8 cellular contexts compared by ENCODE assay signal in the genomic region with DNA sequence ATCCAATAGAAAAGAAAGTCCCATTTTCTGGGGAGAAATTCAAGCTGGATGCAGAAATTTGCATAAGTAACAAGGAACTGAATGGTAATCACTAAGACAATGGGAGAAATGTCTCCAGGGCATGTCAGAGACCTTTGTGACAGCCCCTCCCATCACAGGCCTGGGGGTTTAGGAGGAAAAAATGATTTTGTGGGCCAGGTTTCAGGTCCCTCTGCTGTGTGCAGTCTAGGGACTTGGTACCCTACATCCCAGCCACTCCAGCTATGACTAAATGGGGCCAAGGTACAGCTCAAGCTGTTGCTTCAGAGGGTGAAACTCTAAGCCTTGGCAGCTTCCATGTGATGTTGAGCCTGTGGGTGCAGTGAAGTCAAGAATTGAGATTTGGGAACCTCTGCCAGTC.
"Had no signal": no experiment of that assay in that cellular context is flagged by ENCODE, and none has a peak within 500 bp of the region (broad histone marks: within the 10 kb centered on the region; RNA-seq: fewer than 3 reads in every experiment).

No MANE protein-coding gene starts in this region.

- H3K36me3 Mint-ChIP-seq: IgD-negative memory B cell had no signal

- H3K4me1 Mint-ChIP-seq: IgD-negative memory B cell had no signal

- H3K27ac ChIP-seq: HL-60, KMS-11 had no signal

- DNase-seq: IMR-90, KBM-7, KG1 had no signal

- H3K27me3 Mint-ChIP-seq: IgD-negative memory B cell had no signal

- H3K27ac Mint-ChIP-seq: IgD-negative memory B cell had no signal

- FAIRE-seq: HepG2, HTR-8/SVneo had no signal

- H3K4me3 Mint-ChIP-seq: IgD-negative memory B cell had no signal

- H3K9ac ChIP-seq: KMS-11 had no signal

- ATAC-seq: HepG2 had no signal

- H3K4me2 ChIP-seq: KMS-11 had no signal
